In genomic region chr4:114458728-114459127, GRCh38 we compare ENCODE assay signal across 39 cellular contexts.
"Had no signal": no experiment of that assay in that cellular context is flagged by ENCODE, and none has a peak within 500 bp of the region (broad histone marks: within the 10 kb centered on the region; RNA-seq: fewer than 3 reads in every experiment).

No MANE protein-coding gene starts in this region.

- ATAC-seq: activated CD4-positive, alpha-beta T cell treated with anti-CD3 and anti-CD28 coated beads for 36 hours; activated CD4-positive, CD25-positive, alpha-beta regulatory T cell treated with anti-CD3 and anti-CD28 coated beads, Interleukin-2, amount 50 U/mL, for 24 hours; activated CD8-positive, alpha-beta memory T cell treated with anti-CD3 and anti-CD28 coated beads, Interleukin-2, amount 10 ng/mL, durations not matched to agents 7 days and 5 days; activated CD8-positive, alpha-beta T cell treated with anti-CD3 and anti-CD28 coated beads, Interleukin-2, amount 10 ng/mL, durations not matched to agents 7 days and 5 days; activated naive CD8-positive, alpha-beta T cell treated with anti-CD3 and anti-CD28 coated beads, Interleukin-2, amount 50 U/mL, for 24 hours had no signal

- FAIRE-seq: bronchial epithelial cell, TTC549 had no signal

- H3K4me1 ChIP-seq: ascending aorta had no signal

- H3K36me3 ChIP-seq: ascending aorta, cardiac muscle cell had no signal

- H3K36me3 Mint-ChIP-seq: activated CD8-positive, alpha-beta memory T cell treated with anti-CD3 and anti-CD28 coated beads, Interleukin-2, amount 10 ng/mL, durations not matched to agents 7 days and 5 days; activated naive CD4-positive, alpha-beta T cell treated with anti-CD3 and anti-CD28 coated beads, Interleukin-2, amount 10 ng/mL, durations not matched to agents 7 days and 5 days; activated naive CD4-positive, alpha-beta T cell treated with anti-CD3 and anti-CD28 coated beads, Interleukin-2, amount 50 U/mL, for 24 hours; activated naive CD8-positive, alpha-beta T cell; activated naive CD8-positive, alpha-beta T cell treated with anti-CD3 and anti-CD28 coated beads, Interleukin-2, amount 10 ng/mL, durations not matched to agents 7 days and 5 days; brain had no signal

- H3K27me3 Mint-ChIP-seq: activated CD4-positive, alpha-beta memory T cell treated with anti-CD3 and anti-CD28 coated beads, Interleukin-2, amount 10 ng/mL, durations not matched to agents 7 days and 5 days; activated CD4-positive, alpha-beta T cell treated with anti-CD3 and anti-CD28 coated beads, Interleukin-2, amount 10 ng/mL, durations not matched to agents 7 days and 5 days; activated CD8-positive, alpha-beta memory T cell treated with anti-CD3 and anti-CD28 coated beads, Interleukin-2, amount 10 ng/mL, durations not matched to agents 7 days and 5 days; activated naive CD4-positive, alpha-beta T cell treated with anti-CD3 and anti-CD28 coated beads, Interleukin-2, amount 10 ng/mL, durations not matched to agents 7 days and 5 days; activated naive CD8-positive, alpha-beta T cell; activated naive CD8-positive, alpha-beta T cell treated with anti-CD3 and anti-CD28 coated beads, Interleukin-2, amount 10 ng/mL, durations not matched to agents 7 days and 5 days; activated naive CD8-positive, alpha-beta T cell treated with anti-CD3 and anti-CD28 coated beads, Interleukin-2, amount 50 U/mL, for 24 hours; central memory CD8-positive, alpha-beta T cell had no signal

- H3K4me1 Mint-ChIP-seq: activated CD4-positive, alpha-beta memory T cell treated with anti-CD3 and anti-CD28 coated beads, Interleukin-2, amount 10 ng/mL, durations not matched to agents 7 days and 5 days; activated CD4-positive, alpha-beta T cell treated with anti-CD3 and anti-CD28 coated beads for 36 hours; activated CD4-positive, alpha-beta T cell treated with anti-CD3 and anti-CD28 coated beads, Interleukin-2, amount 10 ng/mL, durations not matched to agents 7 days and 5 days; activated CD8-positive, alpha-beta memory T cell treated with anti-CD3 and anti-CD28 coated beads, Interleukin-2, amount 10 ng/mL, durations not matched to agents 7 days and 5 days; activated naive CD4-positive, alpha-beta T cell treated with anti-CD3 and anti-CD28 coated beads, Interleukin-2, amount 10 ng/mL, durations not matched to agents 7 days and 5 days; activated naive CD4-positive, alpha-beta T cell treated with anti-CD3 and anti-CD28 coated beads, Interleukin-2, amount 50 U/mL, for 24 hours; activated naive CD8-positive, alpha-beta T cell treated with anti-CD3 and anti-CD28 coated beads, Interleukin-2, amount 10 ng/mL, durations not matched to agents 7 days and 5 days; activated naive CD8-positive, alpha-beta T cell treated with anti-CD3 and anti-CD28 coated beads, Interleukin-2, amount 50 U/mL, for 24 hours; brain; central memory CD8-positive, alpha-beta T cell had no signal

- H3K27ac Mint-ChIP-seq: activated CD4-positive, alpha-beta memory T cell treated with anti-CD3 and anti-CD28 coated beads, Interleukin-2, amount 10 ng/mL, durations not matched to agents 7 days and 5 days; activated CD4-positive, alpha-beta T cell treated with anti-CD3 and anti-CD28 coated beads for 36 hours; activated CD4-positive, alpha-beta T cell treated with anti-CD3 and anti-CD28 coated beads, Interleukin-2, amount 10 ng/mL, durations not matched to agents 7 days and 5 days; activated CD8-positive, alpha-beta memory T cell treated with anti-CD3 and anti-CD28 coated beads, Interleukin-2, amount 10 ng/mL, durations not matched to agents 7 days and 5 days; activated CD8-positive, alpha-beta T cell treated with anti-CD3 and anti-CD28 coated beads, Interleukin-2, amount 10 ng/mL, durations not matched to agents 7 days and 5 days; activated naive CD4-positive, alpha-beta T cell treated with anti-CD3 and anti-CD28 coated beads, Interleukin-2, amount 10 ng/mL, durations not matched to agents 7 days and 5 days; activated naive CD4-positive, alpha-beta T cell treated with anti-CD3 and anti-CD28 coated beads, Interleukin-2, amount 50 U/mL, for 24 hours; activated naive CD8-positive, alpha-beta T cell; activated naive CD8-positive, alpha-beta T cell treated with anti-CD3 and anti-CD28 coated beads, Interleukin-2, amount 10 ng/mL, durations not matched to agents 7 days and 5 days; activated naive CD8-positive, alpha-beta T cell treated with anti-CD3 and anti-CD28 coated beads, Interleukin-2, amount 50 U/mL, for 24 hours; activated T-cell treated with anti-CD3 and anti-CD28 coated beads, Interleukin-2, amount 50 U/mL, for 24 hours; activated T-helper 2 cell treated with anti-CD3 and anti-CD28 coated beads, Interferon-gamma antibody, Interleukin-2, Interleukin-4, amounts not matched to agents 10 μg/mL and 5 μg/mL and 100 μg/mL, durations not matched to agents 14 hours and 24 hours and 36 hours; brain; T-helper 1 cell treated with Interleukin-12 subunit alpha and Interleukin-12 subunit beta and Interleukin-4 antibody, amounts not matched to agents 30 μg/mL and 1 μg/mL, for 36 hours; T-helper 2 cell treated with Interferon-gamma antibody and Interleukin-4, amounts not matched to agents 5 μg/mL and 100 μg/mL, for 36 hours had no signal

- H3K27ac ChIP-seq: ascending aorta, cardiac muscle cell, VCaP had no signal

- H3K27me3 ChIP-seq: ascending aorta, cardiac muscle cell had no signal

- H3K9me3 ChIP-seq: ascending aorta had no signal

- H3K9me3 Mint-ChIP-seq: activated CD4-positive, alpha-beta memory T cell treated with anti-CD3 and anti-CD28 coated beads, Interleukin-2, amount 10 ng/mL, durations not matched to agents 7 days and 5 days; activated CD4-positive, alpha-beta T cell treated with anti-CD3 and anti-CD28 coated beads, Interleukin-2, amount 10 ng/mL, durations not matched to agents 7 days and 5 days; activated naive CD4-positive, alpha-beta T cell treated with anti-CD3 and anti-CD28 coated beads, Interleukin-2, amount 10 ng/mL, durations not matched to agents 7 days and 5 days; activated naive CD4-positive, alpha-beta T cell treated with anti-CD3 and anti-CD28 coated beads, Interleukin-2, amount 50 U/mL, for 24 hours; activated naive CD8-positive, alpha-beta T cell treated with anti-CD3 and anti-CD28 coated beads, Interleukin-2, amount 10 ng/mL, durations not matched to agents 7 days and 5 days; activated naive CD8-positive, alpha-beta T cell treated with anti-CD3 and anti-CD28 coated beads, Interleukin-2, amount 50 U/mL, for 24 hours; activated T-cell treated with anti-CD3 and anti-CD28 coated beads, Interleukin-2, amount 50 U/mL, for 24 hours; activated T-helper 2 cell treated with anti-CD3 and anti-CD28 coated beads, Interferon-gamma antibody, Interleukin-2, Interleukin-4, amounts not matched to agents 10 μg/mL and 5 μg/mL and 100 μg/mL, durations not matched to agents 14 hours and 24 hours and 36 hours; brain; T-helper 1 cell treated with Interleukin-12 subunit alpha and Interleukin-12 subunit beta and Interleukin-4 antibody, amounts not matched to agents 30 μg/mL and 1 μg/mL, for 36 hours; T-helper 2 cell treated with Interferon-gamma antibody and Interleukin-4, amounts not matched to agents 5 μg/mL and 100 μg/mL, for 36 hours had no signal

- DNase-seq: activated CD4-positive, alpha-beta memory T cell treated with anti-CD3 and anti-CD28 coated beads, Interleukin-2, amount 10 ng/mL, durations not matched to agents 7 days and 5 days; activated CD4-positive, alpha-beta T cell treated with anti-CD3 and anti-CD28 coated beads for 1 hour; activated CD4-positive, alpha-beta T cell treated with anti-CD3 and anti-CD28 coated beads for 36 hours; activated CD4-positive, alpha-beta T cell treated with anti-CD3 and anti-CD28 coated beads for 48 hours; activated CD4-positive, alpha-beta T cell treated with anti-CD3 and anti-CD28 coated beads, Interleukin-2, amount 10 ng/mL, durations not matched to agents 7 days and 5 days; activated CD4-positive, alpha-beta T cell treated with anti-CD3 and anti-CD28 coated beads, Interleukin-2, amount 50 U/mL, for 48 hours; activated CD4-positive, CD25-positive, alpha-beta regulatory T cell; activated CD8-positive, alpha-beta memory T cell treated with anti-CD3 and anti-CD28 coated beads for 24 hours; activated CD8-positive, alpha-beta memory T cell treated with anti-CD3 and anti-CD28 coated beads, Interleukin-2, amount 10 ng/mL, durations not matched to agents 7 days and 5 days; activated CD8-positive, alpha-beta memory T cell treated with anti-CD3 and anti-CD28 coated beads, Interleukin-2, amount 50 U/mL, for 48 hours; activated CD8-positive, alpha-beta T cell treated with anti-CD3 and anti-CD28 coated beads, Interleukin-2, amount 10 ng/mL, durations not matched to agents 7 days and 5 days; activated effector memory CD4-positive, alpha-beta T cell treated with Interleukin-2 at 50 U/mL for 16 hours; activated gamma-delta T cell; activated naive CD4-positive, alpha-beta T cell treated with anti-CD3 and anti-CD28 coated beads, Interleukin-2, amount 10 ng/mL, durations not matched to agents 7 days and 5 days; activated naive CD4-positive, alpha-beta T cell treated with Interleukin-2 at 50 U/mL for 16 hours; activated naive CD8-positive, alpha-beta T cell treated with anti-CD3 and anti-CD28 coated beads, Interleukin-2, amount 10 ng/mL, durations not matched to agents 7 days and 5 days; activated naive CD8-positive, alpha-beta T cell treated with anti-CD3 and anti-CD28 coated beads, Interleukin-2, amount 50 U/mL, for 24 hours; activated T-cell treated with anti-CD3 and anti-CD28 coated beads, Interleukin-2, amount 50 U/mL, for 24 hours; activated T-cell treated with anti-CD3 and anti-CD28 coated beads, Interleukin-2, amount 50 U/mL, for 48 hours; amygdala; anterior cingulate cortex; caudate nucleus; cerebellar nuclear complex; T-helper 1 cell; T-helper 2 cell; T-helper 9 cell had no signal

- H3K4me3 ChIP-seq: ascending aorta, cardiac muscle cell had no signal

- H3K4me3 Mint-ChIP-seq: activated CD4-positive, alpha-beta memory T cell treated with anti-CD3 and anti-CD28 coated beads, Interleukin-2, amount 10 ng/mL, durations not matched to agents 7 days and 5 days; activated CD4-positive, alpha-beta T cell treated with anti-CD3 and anti-CD28 coated beads for 36 hours; activated CD4-positive, alpha-beta T cell treated with anti-CD3 and anti-CD28 coated beads, Interleukin-2, amount 10 ng/mL, durations not matched to agents 7 days and 5 days; activated CD8-positive, alpha-beta memory T cell treated with anti-CD3 and anti-CD28 coated beads, Interleukin-2, amount 10 ng/mL, durations not matched to agents 7 days and 5 days; activated CD8-positive, alpha-beta T cell treated with anti-CD3 and anti-CD28 coated beads, Interleukin-2, amount 10 ng/mL, durations not matched to agents 7 days and 5 days; activated naive CD4-positive, alpha-beta T cell treated with anti-CD3 and anti-CD28 coated beads, Interleukin-2, amount 10 ng/mL, durations not matched to agents 7 days and 5 days; activated naive CD4-positive, alpha-beta T cell treated with anti-CD3 and anti-CD28 coated beads, Interleukin-2, amount 50 U/mL, for 24 hours; activated naive CD8-positive, alpha-beta T cell; activated naive CD8-positive, alpha-beta T cell treated with anti-CD3 and anti-CD28 coated beads, Interleukin-2, amount 10 ng/mL, durations not matched to agents 7 days and 5 days; activated naive CD8-positive, alpha-beta T cell treated with anti-CD3 and anti-CD28 coated beads, Interleukin-2, amount 50 U/mL, for 24 hours; activated T-cell treated with anti-CD3 and anti-CD28 coated beads, Interleukin-2, amount 50 U/mL, for 24 hours; brain; central memory CD8-positive, alpha-beta T cell; T-helper 1 cell treated with Interleukin-12 subunit alpha and Interleukin-12 subunit beta and Interleukin-4 antibody, amounts not matched to agents 30 μg/mL and 1 μg/mL, for 36 hours; T-helper 2 cell treated with Interferon-gamma antibody and Interleukin-4, amounts not matched to agents 5 μg/mL and 100 μg/mL, for 36 hours had no signal
